ENCODE assay signal across 8 cellular contexts in the genomic region with DNA sequence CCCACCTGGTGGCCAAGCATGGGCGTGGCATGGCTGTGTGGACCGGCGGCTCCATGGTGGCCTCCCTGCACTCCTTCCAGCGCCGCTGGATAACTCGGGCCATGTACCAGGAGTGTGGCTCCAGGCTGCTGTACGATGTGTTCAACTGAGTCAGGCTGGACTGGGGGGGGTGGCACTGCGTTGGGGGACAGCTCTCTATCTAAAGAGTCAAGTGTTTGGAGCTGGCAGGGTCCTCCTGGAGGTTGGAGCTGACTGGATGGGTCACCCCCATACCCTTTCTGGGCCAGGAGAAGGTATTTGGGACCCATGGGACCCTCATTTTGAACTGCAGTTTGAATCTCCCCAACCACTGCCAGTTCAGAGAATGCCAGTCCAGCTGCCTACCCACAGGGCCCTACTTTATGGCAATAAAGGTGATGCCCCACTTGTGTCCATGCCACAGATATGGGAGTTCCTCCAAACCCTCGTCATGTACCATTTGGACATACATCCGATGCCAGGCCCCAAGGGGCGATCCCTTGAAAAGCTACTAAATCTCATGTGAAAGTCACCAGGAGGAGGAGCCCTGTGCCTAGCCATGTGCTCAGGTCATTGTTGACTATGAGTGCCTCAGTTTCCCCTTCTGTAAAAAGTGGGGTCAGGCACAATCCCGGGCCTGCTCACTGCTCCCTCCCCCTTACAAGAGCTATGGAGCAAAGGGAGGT. TPM values are rescaled to one million over a fixed set of nuclear protein-coding genes. Genes with fewer than 3 reads are reported as not detected.
DNase-seq lines count a peak whose midpoint lies in the region; ATAC-seq and TF ChIP-seq lines count a peak whose summit lies in the region.

No MANE protein-coding gene starts in this region.

- H3K4me3 ChIP-seq in heart left ventricle, result peak overlapping the region in 11 of 12 donors; percentile 43 to 74 (median 64)
- peak overlapping the region; percentile 59 to 89 (median 76) for H3K4me3 ChIP-seq in spleen

- peak overlapping the region; percentile 82 for H3K4me3 Mint-ChIP-seq in activated T-helper 1 cell treated with anti-CD3 and anti-CD28 coated beads, Interleukin-12 subunit alpha, Interleukin-12 subunit beta, Interleukin-2, Interleukin-4 antibody, amounts not matched to agents 30 ng/mL and 10 ng/mL and 1 ng/mL, durations not matched to agents 14 hours and 24 hours and 36 hours

- H3K36me3 Mint-ChIP-seq in activated T-helper 1 cell treated with anti-CD3 and anti-CD28 coated beads, Interleukin-12 subunit alpha, Interleukin-12 subunit beta, Interleukin-2, Interleukin-4 antibody, amounts not matched to agents 30 ng/mL and 10 ng/mL and 1 ng/mL, durations not matched to agents 14 hours and 24 hours and 36 hours (ENCODE audit: low read depth), result peaks cover 8% of the 10 kb centered on the region

- 33 to 55% (median 39%) methylated on average over 6 to 12 of the region's 12 CpGs for WGBS in heart left ventricle, 4 donors
- 32 to 75% (median 42%) methylated on average over 6 to 12 of the region's 12 CpGs for WGBS in spleen, 5 donors

- peak in 10 of 12 donors; percentile 83 to 95 (median 90) for TF ChIP-seq CTCF in heart left ventricle (IDR thresholded peaks at IDR 0.05)
- peak in 10 of 11 experiments; percentile 90 to 98 (median 96) for TF ChIP-seq CTCF in spleen (IDR thresholded peaks at IDR 0.05 in 8 of 11, conservative IDR thresholded peaks at IDR 0.05 in 3 of 11)

- intact Hi-C loops in activated T-helper 1 cell treated with anti-CD3 and anti-CD28 coated beads, Interleukin-12 subunit alpha, Interleukin-12 subunit beta, Interleukin-2, Interleukin-4 antibody, amounts not matched to agents 30 ng/mL and 10 ng/mL and 1 ng/mL, durations not matched to agents 14 hours and 24 hours and 36 hours (cut with micrococcal nuclease), result loop anchor here (1.0 to 10.0 kb wide), 5 partner anchors 63 to 444 kb away; a partner anchor contains a TSS
- intact Hi-C loops in heart left ventricle (cut with DNase I) (loop anchor here in 6 of 10 donors (2.0 to 5.0 kb wide), 5 partner anchors 64 to 266 kb away; a partner anchor contains a TSS), spleen (cut with DNase I; ENCODE audit: low total_unique reads) (no loop called here)

- peaks cover 52% of the 10 kb centered on the region for H3K4me1 Mint-ChIP-seq in activated T-helper 1 cell treated with anti-CD3 and anti-CD28 coated beads, Interleukin-12 subunit alpha, Interleukin-12 subunit beta, Interleukin-2, Interleukin-4 antibody, amounts not matched to agents 30 ng/mL and 10 ng/mL and 1 ng/mL, durations not matched to agents 14 hours and 24 hours and 36 hours (ENCODE audit: low read depth)

- no peaks in the 10 kb centered on the region for H3K27me3 ChIP-seq in heart left ventricle
- no peaks in the 10 kb centered on the region for H3K27me3 ChIP-seq in spleen (replicated peaks in 1 of 7)

- H3K4me1 ChIP-seq in heart left ventricle, result peaks cover 3 to 63% (median 41%) of the 10 kb centered on the region in 12 donors
- peaks cover 6 to 70% (median 48%) of the 10 kb centered on the region in 6 donors for H3K4me1 ChIP-seq in spleen

- no peaks in the 10 kb centered on the region for H3K27me3 Mint-ChIP-seq in activated T-helper 1 cell treated with anti-CD3 and anti-CD28 coated beads, Interleukin-12 subunit alpha, Interleukin-12 subunit beta, Interleukin-2, Interleukin-4 antibody, amounts not matched to agents 30 ng/mL and 10 ng/mL and 1 ng/mL, durations not matched to agents 14 hours and 24 hours and 36 hours (ENCODE audit: insufficient read depth)

- no peaks in the 10 kb centered on the region for H3K9me3 Mint-ChIP-seq in activated T-helper 1 cell treated with anti-CD3 and anti-CD28 coated beads, Interleukin-12 subunit alpha, Interleukin-12 subunit beta, Interleukin-2, Interleukin-4 antibody, amounts not matched to agents 30 ng/mL and 10 ng/mL and 1 ng/mL, durations not matched to agents 14 hours and 24 hours and 36 hours

- DNase-seq in activated CD8-positive, alpha-beta memory T cell treated with anti-CD3 and anti-CD28 coated beads for 4 hours (ENCODE audit: low read depth in 2 of 2), result peak; percentile 52 to 55
- DNase-seq in activated CD8-positive, alpha-beta memory T cell treated with anti-CD3 and anti-CD28 coated beads, Interleukin-2, amount 50 U/mL, for 48 hours, result no peak
- DNase-seq in KG1 (lab: John Stamatoyannopoulos, UW), result peak; percentile 33
- DNase-seq in activated T-helper 1 cell treated with anti-CD3 and anti-CD28 coated beads, Interleukin-12 subunit alpha, Interleukin-12 subunit beta, Interleukin-2, Interleukin-4 antibody, amounts not matched to agents 30 ng/mL and 10 ng/mL and 1 ng/mL, durations not matched to agents 14 hours and 24 hours and 36 hours (ENCODE audit: low spot score), result no peak
- peak in 3 of 5 donors; percentile 81 to 83 (median 82) for DNase-seq in heart left ventricle
- DNase-seq in spleen, result peak; percentile 98
- DNase-seq in NCI-H510A treated with DMSO at 0.1 percent for 48 hours (lab: John Stamatoyannopoulos, UW), result no peak

- H3K27ac ChIP-seq in heart left ventricle (peak overlapping the region in 8 of 12 donors; percentile 39 to 94 (median 86)), spleen (peak overlapping the region; percentile 80 to 94 (median 88))

- TF ChIP-seq POLR2A in heart left ventricle (IDR thresholded peaks at IDR 0.05) (no peak), spleen (IDR thresholded peaks at IDR 0.05) (no peak)

- ATAC-seq in heart left ventricle (peak; percentile 13 to 58 (median 54)), GM19395 (IDR thresholded peaks at IDR 0.05; ENCODE audit: unreplicated experiment) (no peak)

- peaks cover 0 to 34% (median 8%) of the 10 kb centered on the region in 9 donors for H3K36me3 ChIP-seq in heart left ventricle
- H3K36me3 ChIP-seq in spleen, result peaks cover 0 to 33% (median 0%) of the 10 kb centered on the region in 6 donors

- H3K27ac Mint-ChIP-seq in activated T-helper 1 cell treated with anti-CD3 and anti-CD28 coated beads, Interleukin-12 subunit alpha, Interleukin-12 subunit beta, Interleukin-2, Interleukin-4 antibody, amounts not matched to agents 30 ng/mL and 10 ng/mL and 1 ng/mL, durations not matched to agents 14 hours and 24 hours and 36 hours, result peak overlapping the region; percentile 58

- H3K9me3 ChIP-seq in heart left ventricle, result no peaks in the 10 kb centered on the region
- no peaks in the 10 kb centered on the region for H3K9me3 ChIP-seq in spleen

RNA-seq across cellular contexts. Expression of a gene that starts 1.5 kb away (rescaled TPM):
- 3.7 and 4.2 TPM in 2 replicates for total RNA-seq in activated T-helper 1 cell treated with anti-CD3 and anti-CD28 coated beads, Interleukin-12 subunit alpha, Interleukin-12 subunit beta, Interleukin-2, Interleukin-4 antibody, amounts not matched to agents 30 ng/mL and 10 ng/mL and 1 ng/mL, durations not matched to agents 14 hours and 24 hours and 36 hours
- total RNA-seq in heart left ventricle (1 to 10 TPM in 1 of 9 donors, under 1 TPM in 8; 0.13 to 1.1 (median 0.36) TPM), spleen (1 to 10 TPM; 1.1 to 3.5 (median 2.0) TPM)
- polyA plus RNA-seq in heart left ventricle (under 1 TPM; 0.23 to 0.57 TPM), spleen (1 to 10 TPM; 1.3 to 3.5 (median 2.9) TPM)

RNA-seq across cellular contexts. Expression of a gene that starts 6.0 kb away (rescaled TPM):
- total RNA-seq in activated T-helper 1 cell treated with anti-CD3 and anti-CD28 coated beads, Interleukin-12 subunit alpha, Interleukin-12 subunit beta, Interleukin-2, Interleukin-4 antibody, amounts not matched to agents 30 ng/mL and 10 ng/mL and 1 ng/mL, durations not matched to agents 14 hours and 24 hours and 36 hours, result 30.7 and 31.2 TPM in 2 replicates
- total RNA-seq in heart left ventricle, result 100 to 1,000 TPM in 1 of 9 donors, 10 to 100 TPM in 8; 54.5 to 111 (median 74.8) TPM
- 10 to 100 TPM; 37.6 to 67.2 TPM for polyA plus RNA-seq in heart left ventricle
- 10 to 100 TPM; 14.0 to 39.0 (median 18.8) TPM for total RNA-seq in spleen
- 10 to 100 TPM in 2 of 3 donors, 1 to 10 TPM in 1; 8.6 to 22.7 (median 11.0) TPM for polyA plus RNA-seq in spleen

RNA-seq across cellular contexts. Expression of a gene that starts 6.1 kb away (rescaled TPM):
- 0.22 and 0.29 TPM in 2 replicates for total RNA-seq in activated T-helper 1 cell treated with anti-CD3 and anti-CD28 coated beads, Interleukin-12 subunit alpha, Interleukin-12 subunit beta, Interleukin-2, Interleukin-4 antibody, amounts not matched to agents 30 ng/mL and 10 ng/mL and 1 ng/mL, durations not matched to agents 14 hours and 24 hours and 36 hours
- total RNA-seq in heart left ventricle (under 1 TPM in 2 of 9 donors, not detected in 7; 0.13 to 0.50 TPM), spleen (under 1 TPM in 1 of 7 donors, not detected in 6; 0.14 TPM)
- polyA plus RNA-seq in heart left ventricle (under 1 TPM in 1 of 2 donors, not detected in 1; 0.15 TPM), spleen (under 1 TPM in 2 of 3 donors, not detected in 1; 0.06 to 0.09 TPM)

RNA-seq across cellular contexts. Expression of a gene that starts 17.9 kb away (rescaled TPM):
- 77.5 and 80.6 TPM in 2 replicates for total RNA-seq in activated T-helper 1 cell treated with anti-CD3 and anti-CD28 coated beads, Interleukin-12 subunit alpha, Interleukin-12 subunit beta, Interleukin-2, Interleukin-4 antibody, amounts not matched to agents 30 ng/mL and 10 ng/mL and 1 ng/mL, durations not matched to agents 14 hours and 24 hours and 36 hours
- total RNA-seq in heart left ventricle, result 1 to 10 TPM in 7 of 9 donors, under 1 TPM in 2; 0.32 to 6.4 (median 1.4) TPM
- 1 to 10 TPM in 1 of 2 donors, under 1 TPM in 1; 0.46 to 1.1 TPM for polyA plus RNA-seq in heart left ventricle
- total RNA-seq in spleen, result 1 to 10 TPM; 2.5 to 6.9 (median 4.5) TPM
- polyA plus RNA-seq in spleen, result 1 to 10 TPM; 3.4 to 6.2 (median 5.6) TPM

RNA-seq across cellular contexts. Expression of a gene that starts 51.9 kb away (rescaled TPM):
- total RNA-seq in activated T-helper 1 cell treated with anti-CD3 and anti-CD28 coated beads, Interleukin-12 subunit alpha, Interleukin-12 subunit beta, Interleukin-2, Interleukin-4 antibody, amounts not matched to agents 30 ng/mL and 10 ng/mL and 1 ng/mL, durations not matched to agents 14 hours and 24 hours and 36 hours, result 7.3 and 7.9 TPM in 2 replicates
- total RNA-seq in heart left ventricle, result 10 to 100 TPM in 6 of 9 donors, 1 to 10 TPM in 3; 8.2 to 13.0 (median 11.9) TPM
- 1 to 10 TPM; 5.0 to 7.5 TPM for polyA plus RNA-seq in heart left ventricle
- 10 to 100 TPM in 1 of 7 donors, 1 to 10 TPM in 6; 6.1 to 14.4 (median 7.5) TPM for total RNA-seq in spleen
- 1 to 10 TPM; 2.1 to 3.4 (median 3.4) TPM for polyA plus RNA-seq in spleen

Comparison
In these comparisons a context has a peak if more than half of its experiments do, and no peak if none do; other contexts are left out.
1. DNase-seq: peak in activated CD8-positive, alpha-beta memory T cell treated with anti-CD3 and anti-CD28 coated beads for 4 hours (2 of 2), KG1 (single experiment), heart left ventricle (3 of 5) and spleen (single experiment); none in activated CD8-positive, alpha-beta memory T cell treated with anti-CD3 and anti-CD28 coated beads, Interleukin-2, amount 50 U/mL, for 48 hours (single experiment), activated T-helper 1 cell treated with anti-CD3 and anti-CD28 coated beads, Interleukin-12 subunit alpha, Interleukin-12 subunit beta, Interleukin-2, Interleukin-4 antibody, amounts not matched to agents 30 ng/mL and 10 ng/mL and 1 ng/mL, durations not matched to agents 14 hours and 24 hours and 36 hours (single experiment) and NCI-H510A treated with DMSO at 0.1 percent for 48 hours (single experiment).